In the genomic region with DNA sequence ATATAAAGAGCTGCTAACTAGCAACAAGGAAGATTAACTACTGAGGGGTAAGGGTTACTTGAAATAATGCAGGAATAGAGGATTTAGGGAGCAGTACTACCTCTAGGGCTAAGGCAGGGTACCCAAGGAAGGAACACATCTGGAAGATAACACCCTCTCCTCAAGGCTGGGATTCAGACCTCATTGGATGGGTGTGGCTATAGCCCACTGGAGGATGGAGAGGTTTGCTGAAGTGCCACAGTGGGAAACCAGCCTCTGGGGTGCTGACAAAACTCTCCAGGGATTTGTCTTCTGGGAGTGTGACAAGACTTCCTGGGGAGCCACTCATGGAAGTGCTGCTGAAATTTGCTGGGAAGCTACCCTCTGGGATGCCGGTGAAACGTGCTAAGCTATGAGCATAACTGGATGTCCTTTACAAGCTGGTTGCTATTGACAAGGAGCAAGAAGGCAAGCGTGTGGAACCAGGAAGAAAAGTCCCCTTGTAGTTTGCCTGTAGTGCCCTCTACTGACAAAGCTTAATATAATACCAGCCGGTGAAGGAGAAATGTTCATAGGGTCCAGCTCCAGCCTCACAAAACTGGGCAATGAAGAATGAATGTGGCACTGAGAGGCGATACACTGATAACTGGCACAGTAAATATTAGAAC, we compare ENCODE assay signal across 8 cellular contexts.
A peak's percentile ranks its signal among the peaks of the same experiment; 100 is the strongest.
DNase-seq lines count a peak whose midpoint lies in the region; ATAC-seq and TF ChIP-seq lines count a peak whose summit lies in the region.

No MANE protein-coding gene starts in this region.

- H3K4me3 ChIP-seq in fibroblast of lung (replicated peaks in 1 of 4; ENCODE audit: control extremely low read depth in 1 of 4, insufficient read depth in 1 of 4, low read depth in 3 of 4, low read length in 4 of 4), result no peak overlapping the region
- no peak overlapping the region for H3K4me3 ChIP-seq in retinal pigment epithelial cell (ENCODE audit: low read length)

- peak; percentile 71 for ATAC-seq in GM19035 (IDR thresholded peaks at IDR 0.05; ENCODE audit: unreplicated experiment)
- ATAC-seq in HG02642 (IDR thresholded peaks at IDR 0.05; ENCODE audit: poor library complexity, unreplicated experiment), result no peak

- H3K27ac ChIP-seq in fibroblast of lung (ENCODE audit: insufficient read depth, low read length), result no peak overlapping the region

- no peaks in the 10 kb centered on the region for H4K20me1 ChIP-seq in fibroblast of lung (ENCODE audit: control insufficient read depth, extremely low read depth, insufficient read depth, low read length)

- H3K9ac ChIP-seq in fibroblast of lung (ENCODE audit: insufficient read depth, low read length), result no peak overlapping the region

- no peaks in the 10 kb centered on the region for H3K27me3 ChIP-seq in fibroblast of lung (ENCODE audit: control insufficient read depth, insufficient read depth, low read length)

- no peaks in the 10 kb centered on the region for H3K79me2 ChIP-seq in fibroblast of lung (ENCODE audit: control insufficient read depth, insufficient read depth, low read length)

- TF ChIP-seq CTCF in fibroblast of lung (conservative IDR thresholded peaks at IDR 0.05 in 1 of 2, IDR thresholded peaks at IDR 0.05 in 1 of 2; ENCODE audit: low read depth in 1 of 2, low read length in 2 of 2) (peak; percentile 37 to 67), retinal pigment epithelial cell (conservative IDR thresholded peaks at IDR 0.05; ENCODE audit: low read depth, low read length) (peak; percentile 59)

- H2AFZ ChIP-seq in fibroblast of lung (ENCODE audit: low read length), result peak overlapping the region; percentile 50

- H3K4me1 ChIP-seq in fibroblast of lung (ENCODE audit: control insufficient read depth, extremely low read depth, insufficient read depth, low read length), result no peaks in the 10 kb centered on the region

- no peaks in the 10 kb centered on the region for H3K36me3 ChIP-seq in fibroblast of lung (ENCODE audit: control insufficient read depth, insufficient read depth, low read length)

- H3K4me2 ChIP-seq in fibroblast of lung (ENCODE audit: extremely low read depth, insufficient read depth, low read length), result no peak overlapping the region

- DNase-seq in D341Med (ENCODE audit: low spot score) (peak; percentile 68), HuH-7.5 (ENCODE audit: low spot score) (peak; percentile 33), SHP77 treated with DMSO at 0.1 percent for 48 hours (lab: John Stamatoyannopoulos, UW) (peak; percentile 34), fibroblast of lung (ENCODE audit: low read depth in 2 of 2) (peak; percentile 58 to 83), retinal pigment epithelial cell (ENCODE audit: low read depth) (peak; percentile 13), DMS153 treated with DMSO at 0.1 percent for 48 hours (lab: John Stamatoyannopoulos, UW; ENCODE audit: unreplicated experiment) (no peak)

- no peaks in the 10 kb centered on the region for H3K9me3 ChIP-seq in fibroblast of lung (ENCODE audit: control insufficient read depth, insufficient read depth, low read depth, low read length)
